1 cellular context compared by ENCODE assay signal in genomic region chr1:23963617-23964234, GRCh38.
TF ChIP-seq lines count a peak whose summit lies in the region.

No MANE protein-coding gene starts in this region.

TF ChIP-seq in GM12878, 131 proteins besides CTCF, POLR2A, EP300 and RAD21 (continued from another document):
- TF ChIP-seq RELB (IDR thresholded peaks at IDR 0.05; ENCODE audit: low read depth) (no peak), PML (IDR thresholded peaks at IDR 0.05; ENCODE audit: low read length) (peak; percentile 74), SUPT20H (IDR thresholded peaks at IDR 0.05; ENCODE audit: borderline replicate concordance, control insufficient read depth, low read depth, low read length) (no peak), STAT3 (IDR thresholded peaks at IDR 0.05; ENCODE audit: low read depth, low read length) (no peak), E4F1 (IDR thresholded peaks at IDR 0.05; ENCODE audit: borderline replicate concordance, partially characterized antibody) (no peak), WRNIP1 (IDR thresholded peaks at IDR 0.05; ENCODE audit: borderline replicate concordance, low read depth, low read length) (no peak), SMC3 (IDR thresholded peaks at IDR 0.05; ENCODE audit: borderline replicate concordance, low read length) (no peak), ATF2 (IDR thresholded peaks at IDR 0.05; ENCODE audit: low read length) (0 out of 2 replicates have a peak, but pooled peaks have one; percentile 15), SMAD1 (IDR thresholded peaks at IDR 0.05; ENCODE audit: low read depth, partially characterized antibody) (no peak), NR2C1 (IDR thresholded peaks at IDR 0.05) (no peak), NFXL1 (IDR thresholded peaks at IDR 0.05; ENCODE audit: borderline replicate concordance) (no peak), BMI1 (IDR thresholded peaks at IDR 0.05; ENCODE audit: borderline replicate concordance) (no peak), POLR2AphosphoS5 (IDR thresholded peaks at IDR 0.05; ENCODE audit: low read length) (peak; percentile 42; the same call in 1 of the 2 replicates), JUNB (IDR thresholded peaks at IDR 0.05) (no peak), TCF7 (IDR thresholded peaks at IDR 0.05; ENCODE audit: borderline replicate concordance) (no peak), MAX (IDR thresholded peaks at IDR 0.05; ENCODE audit: low read depth, low read length) (no peak), MTA3 (IDR thresholded peaks at IDR 0.05; ENCODE audit: borderline replicate concordance, low read length) (peak; percentile 80), IRF5 (IDR thresholded peaks at IDR 0.05; ENCODE audit: borderline replicate concordance) (no peak), ETV6 (conservative IDR thresholded peaks at IDR 0.05 in 1 of 2, IDR thresholded peaks at IDR 0.05 in 1 of 2; ENCODE audit: borderline replicate concordance in 1 of 2, low read depth in 1 of 2) (no peak), STAT1 (conservative IDR thresholded peaks at IDR 0.05) (no peak), RFX5 (IDR thresholded peaks at IDR 0.05; ENCODE audit: low read depth, low read length) (no peak), POLR2AphosphoS2 (IDR thresholded peaks at IDR 0.05; ENCODE audit: low read depth, low read length) (0 out of 2 replicates have a peak, but pooled peaks have one; percentile 19), GABPA (IDR thresholded peaks at IDR 0.05; ENCODE audit: low read depth) (no peak), SMAD5 (IDR thresholded peaks at IDR 0.05; ENCODE audit: low read depth) (peak; percentile 40; the same call in 1 of the 2 replicates), CHD2 (IDR thresholded peaks at IDR 0.05; ENCODE audit: borderline replicate concordance, low read depth, low read length) (no peak), CBFB (IDR thresholded peaks at IDR 0.05; ENCODE audit: low read depth) (0 out of 2 replicates have a peak, but pooled peaks have one; percentile 20)
